Comparison of ENCODE assay signal across 4 cellular contexts in the genomic region with DNA sequence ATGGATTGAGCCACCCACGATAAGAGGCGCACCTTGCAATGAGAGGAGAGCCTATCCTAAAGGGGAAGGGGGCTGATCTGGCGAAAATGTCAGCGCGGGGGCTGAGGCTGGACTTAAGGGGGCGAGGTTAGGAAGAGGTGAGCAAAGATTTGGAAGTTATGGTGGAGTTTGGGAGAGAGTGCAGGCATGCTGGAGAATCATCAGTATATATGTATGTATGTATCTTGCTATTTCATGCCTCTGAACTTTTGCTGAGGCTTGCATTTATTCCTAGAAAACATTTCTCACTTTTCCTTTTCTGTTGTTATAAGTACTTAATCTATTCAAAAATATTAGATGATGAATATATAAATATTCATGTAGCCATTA.
TF ChIP-seq lines count a peak whose summit lies in the region.

No MANE protein-coding gene starts in this region.

TF ChIP-seq in A549, 52 proteins besides CTCF, POLR2A, EP300 and RAD21:
- TF ChIP-seq SREBF2 (IDR thresholded peaks at IDR 0.05) (no peak), NFE2L2 (conservative IDR thresholded peaks at IDR 0.05; ENCODE audit: low read length) (no peak), MAFK (IDR thresholded peaks at IDR 0.05; ENCODE audit: partially characterized antibody) (peak; percentile 54)

TF ChIP-seq in IMR-90, 13 proteins besides CTCF, POLR2A, EP300 and RAD21:
- TF ChIP-seq MAFK (IDR thresholded peaks at IDR 0.05; ENCODE audit: low read depth, low read length) = peak; percentile 59
- TF ChIP-seq MXI1 (IDR thresholded peaks at IDR 0.05; ENCODE audit: borderline replicate concordance, low read depth, low read length) = no peak

TF ChIP-seq in GM12878, 131 proteins besides CTCF, POLR2A, EP300 and RAD21:
- TF ChIP-seq SUZ12 (IDR thresholded peaks at IDR 0.05; ENCODE audit: unreplicated experiment) (no peak), CHD4 (IDR thresholded peaks at IDR 0.05) (no peak), ZZZ3 (IDR thresholded peaks at IDR 0.05; ENCODE audit: control insufficient read depth, insufficient read length, low read depth) (no peak), RUNX3 (IDR thresholded peaks at IDR 0.05; ENCODE audit: low read length) (no peak), CHD2 (IDR thresholded peaks at IDR 0.05; ENCODE audit: borderline replicate concordance, low read depth, low read length) (no peak), EGR1 (IDR thresholded peaks at IDR 0.05; ENCODE audit: borderline replicate concordance in 1 of 2, low read depth in 2 of 2, low read length in 2 of 2) (no peak), BCL11A (IDR thresholded peaks at IDR 0.05; ENCODE audit: low read depth, low read length) (no peak), MTA2 (IDR thresholded peaks at IDR 0.05; ENCODE audit: low read depth) (no peak)
- TF ChIP-seq, protein P1, sequence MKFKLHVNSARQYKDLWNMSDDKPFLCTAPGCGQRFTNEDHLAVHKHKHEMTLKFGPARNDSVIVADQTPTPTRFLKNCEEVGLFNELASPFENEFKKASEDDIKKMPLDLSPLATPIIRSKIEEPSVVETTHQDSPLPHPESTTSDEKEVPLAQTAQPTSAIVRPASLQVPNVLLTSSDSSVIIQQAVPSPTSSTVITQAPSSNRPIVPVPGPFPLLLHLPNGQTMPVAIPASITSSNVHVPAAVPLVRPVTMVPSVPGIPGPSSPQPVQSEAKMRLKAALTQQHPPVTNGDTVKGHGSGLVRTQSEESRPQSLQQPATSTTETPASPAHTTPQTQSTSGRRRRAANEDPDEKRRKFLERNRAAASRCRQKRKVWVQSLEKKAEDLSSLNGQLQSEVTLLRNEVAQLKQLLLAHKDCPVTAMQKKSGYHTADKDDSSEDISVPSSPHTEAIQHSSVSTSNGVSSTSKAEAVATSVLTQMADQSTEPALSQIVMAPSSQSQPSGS (IDR thresholded peaks at IDR 0.05; ENCODE audit: low read length) = no peak
- TF ChIP-seq, protein P2, sequence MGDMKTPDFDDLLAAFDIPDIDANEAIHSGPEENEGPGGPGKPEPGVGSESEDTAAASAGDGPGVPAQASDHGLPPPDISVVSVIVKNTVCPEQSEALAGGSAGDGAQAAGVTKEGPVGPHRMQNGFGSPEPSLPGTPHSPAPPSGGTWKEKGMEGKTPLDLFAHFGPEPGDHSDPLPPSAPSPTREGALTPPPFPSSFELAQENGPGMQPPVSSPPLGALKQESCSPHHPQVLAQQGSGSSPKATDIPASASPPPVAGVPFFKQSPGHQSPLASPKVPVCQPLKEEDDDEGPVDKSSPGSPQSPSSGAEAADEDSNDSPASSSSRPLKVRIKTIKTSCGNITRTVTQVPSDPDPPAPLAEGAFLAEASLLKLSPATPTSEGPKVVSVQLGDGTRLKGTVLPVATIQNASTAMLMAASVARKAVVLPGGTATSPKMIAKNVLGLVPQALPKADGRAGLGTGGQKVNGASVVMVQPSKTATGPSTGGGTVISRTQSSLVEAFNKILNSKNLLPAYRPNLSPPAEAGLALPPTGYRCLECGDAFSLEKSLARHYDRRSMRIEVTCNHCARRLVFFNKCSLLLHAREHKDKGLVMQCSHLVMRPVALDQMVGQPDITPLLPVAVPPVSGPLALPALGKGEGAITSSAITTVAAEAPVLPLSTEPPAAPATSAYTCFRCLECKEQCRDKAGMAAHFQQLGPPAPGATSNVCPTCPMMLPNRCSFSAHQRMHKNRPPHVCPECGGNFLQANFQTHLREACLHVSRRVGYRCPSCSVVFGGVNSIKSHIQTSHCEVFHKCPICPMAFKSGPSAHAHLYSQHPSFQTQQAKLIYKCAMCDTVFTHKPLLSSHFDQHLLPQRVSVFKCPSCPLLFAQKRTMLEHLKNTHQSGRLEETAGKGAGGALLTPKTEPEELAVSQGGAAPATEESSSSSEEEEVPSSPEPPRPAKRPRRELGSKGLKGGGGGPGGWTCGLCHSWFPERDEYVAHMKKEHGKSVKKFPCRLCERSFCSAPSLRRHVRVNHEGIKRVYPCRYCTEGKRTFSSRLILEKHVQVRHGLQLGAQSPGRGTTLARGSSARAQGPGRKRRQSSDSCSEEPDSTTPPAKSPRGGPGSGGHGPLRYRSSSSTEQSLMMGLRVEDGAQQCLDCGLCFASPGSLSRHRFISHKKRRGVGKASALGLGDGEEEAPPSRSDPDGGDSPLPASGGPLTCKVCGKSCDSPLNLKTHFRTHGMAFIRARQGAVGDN (IDR thresholded peaks at IDR 0.05) = no peak
- TF ChIP-seq, protein P3, sequence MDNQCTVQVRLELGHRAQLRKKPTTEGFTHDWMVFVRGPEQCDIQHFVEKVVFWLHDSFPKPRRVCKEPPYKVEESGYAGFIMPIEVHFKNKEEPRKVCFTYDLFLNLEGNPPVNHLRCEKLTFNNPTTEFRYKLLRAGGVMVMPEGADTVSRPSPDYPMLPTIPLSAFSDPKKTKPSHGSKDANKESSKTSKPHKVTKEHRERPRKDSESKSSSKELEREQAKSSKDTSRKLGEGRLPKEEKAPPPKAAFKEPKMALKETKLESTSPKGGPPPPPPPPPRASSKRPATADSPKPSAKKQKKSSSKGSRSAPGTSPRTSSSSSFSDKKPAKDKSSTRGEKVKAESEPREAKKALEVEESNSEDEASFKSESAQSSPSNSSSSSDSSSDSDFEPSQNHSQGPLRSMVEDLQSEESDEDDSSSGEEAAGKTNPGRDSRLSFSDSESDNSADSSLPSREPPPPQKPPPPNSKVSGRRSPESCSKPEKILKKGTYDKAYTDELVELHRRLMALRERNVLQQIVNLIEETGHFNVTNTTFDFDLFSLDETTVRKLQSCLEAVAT (IDR thresholded peaks at IDR 0.05) = no peak

TF ChIP-seq in neural cell, 6 proteins besides CTCF, POLR2A, EP300 and RAD21:
- TF ChIP-seq SMC3 (conservative IDR thresholded peaks at IDR 0.05; ENCODE audit: poor library complexity) (peak; percentile 2), EZH2 (IDR thresholded peaks at IDR 0.05; ENCODE audit: borderline replicate concordance, insufficient read depth, low read length, poor library complexity, severe bottlenecking) (no peak), MXI1 (conservative IDR thresholded peaks at IDR 0.05; ENCODE audit: poor library complexity, severe bottlenecking) (no peak), TAF1 (IDR thresholded peaks at IDR 0.05; ENCODE audit: low read depth) (no peak)
